In the genomic region with DNA sequence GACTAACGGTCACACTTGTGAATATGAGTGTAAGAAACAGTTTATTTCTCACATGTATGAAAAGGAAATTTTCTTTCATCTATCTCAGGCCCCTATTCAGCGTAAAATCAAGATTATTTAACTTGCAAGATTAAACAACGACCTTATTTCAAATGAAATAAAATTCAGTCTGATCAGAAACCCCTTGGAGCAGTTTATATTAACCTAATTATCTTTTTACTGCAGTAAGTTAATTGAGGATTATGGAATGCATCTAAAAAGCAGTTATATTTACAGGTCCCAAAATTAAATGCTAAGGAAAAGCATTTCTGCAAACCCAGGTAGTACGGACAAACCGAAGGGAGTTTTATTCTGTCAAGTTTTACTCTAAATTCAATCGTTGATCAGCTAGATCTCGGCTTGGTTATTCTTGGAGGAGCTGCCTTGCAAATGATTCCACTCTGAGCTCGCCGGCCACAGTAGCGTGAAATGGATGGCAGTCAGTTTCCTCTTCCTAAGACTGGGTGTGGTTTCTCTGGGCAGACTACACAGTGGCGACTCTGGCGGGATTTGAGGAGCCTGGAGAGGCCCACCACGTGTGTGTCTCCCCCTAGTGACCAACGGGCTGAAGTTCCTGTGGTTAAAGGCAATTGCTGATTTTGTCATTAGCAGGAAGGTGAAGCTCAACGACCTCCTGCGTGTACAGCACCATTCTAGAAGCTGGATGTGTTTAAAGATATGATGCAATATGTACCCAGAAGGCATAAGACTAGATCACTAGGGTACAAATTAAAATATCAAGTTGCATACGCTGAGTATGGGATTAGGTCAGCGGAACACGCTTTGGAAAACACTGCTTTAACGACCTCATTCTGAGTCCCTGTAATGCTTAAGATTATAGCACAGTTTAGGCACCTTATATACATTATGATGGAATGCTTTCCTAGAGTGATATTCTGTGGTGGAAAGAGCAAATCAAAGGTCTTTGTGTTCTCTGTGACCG, we compare ENCODE assay signal across 7 cellular contexts.
DNase-seq lines count a peak whose midpoint lies in the region; ATAC-seq and TF ChIP-seq lines count a peak whose summit lies in the region.

No MANE protein-coding gene starts in this region.

- ATAC-seq in GM18498 (IDR thresholded peaks at IDR 0.05; ENCODE audit: unreplicated experiment) = peak; percentile 79
- ATAC-seq in HG02884 (IDR thresholded peaks at IDR 0.05; ENCODE audit: unreplicated experiment) = peak; percentile 78

- H3K27me3 Mint-ChIP-seq in T-helper 2 cell treated with Interferon-gamma antibody and Interleukin-4, amounts not matched to agents 5 μg/mL and 100 μg/mL, for 36 hours (ENCODE audit: low read depth) = no peaks in the 10 kb centered on the region

- H3K36me3 Mint-ChIP-seq in T-helper 2 cell treated with Interferon-gamma antibody and Interleukin-4, amounts not matched to agents 5 μg/mL and 100 μg/mL, for 36 hours (ENCODE audit: low read depth) = peaks cover 12% of the 10 kb centered on the region

- DNase-seq in NCI-H146 treated with DMSO at 0.1 percent for 48 hours (lab: John Stamatoyannopoulos, UW; ENCODE audit: unreplicated experiment) = peak; percentile 84
- DNase-seq in T-helper 2 cell treated with Interferon-gamma antibody and Interleukin-4, amounts not matched to agents 5 μg/mL and 100 μg/mL, for 36 hours (ENCODE audit: low spot score) = peak; percentile 85
- peak; percentile 96 for DNase-seq in astrocyte of the spinal cord (ENCODE audit: low read depth, low spot score)
- DNase-seq in hypothalamus (lab: John Stamatoyannopoulos, UW) = peak in 50 of 51 donors; percentile 9 to 89 (median 70)
- peak; percentile 71 for DNase-seq in retinal pigment epithelial cell (ENCODE audit: low read depth)

- peak overlapping the region; percentile 65 for H3K4me3 ChIP-seq in astrocyte of the spinal cord (ENCODE audit: low read depth, low read length)
- H3K4me3 ChIP-seq in retinal pigment epithelial cell (ENCODE audit: low read length) = peak overlapping the region; percentile 56

- peaks cover 59% of the 10 kb centered on the region for H3K4me1 Mint-ChIP-seq in T-helper 2 cell treated with Interferon-gamma antibody and Interleukin-4, amounts not matched to agents 5 μg/mL and 100 μg/mL, for 36 hours (ENCODE audit: low read depth)

- H3K4me3 Mint-ChIP-seq in T-helper 2 cell treated with Interferon-gamma antibody and Interleukin-4, amounts not matched to agents 5 μg/mL and 100 μg/mL, for 36 hours = peak overlapping the region; percentile 96

- TF ChIP-seq CTCF in astrocyte of the spinal cord (IDR thresholded peaks at IDR 0.05; ENCODE audit: low read depth, low read length) = peak; percentile 95
- peak; percentile 96 for TF ChIP-seq CTCF in retinal pigment epithelial cell (conservative IDR thresholded peaks at IDR 0.05; ENCODE audit: low read depth, low read length)

- peak overlapping the region; percentile 99 for H3K27ac Mint-ChIP-seq in T-helper 2 cell treated with Interferon-gamma antibody and Interleukin-4, amounts not matched to agents 5 μg/mL and 100 μg/mL, for 36 hours

- in situ Hi-C loops in astrocyte of the spinal cord (cut with HindIII; ENCODE audit: low sequenced_read_pairs) = no loop called here

- H3K9me3 Mint-ChIP-seq in T-helper 2 cell treated with Interferon-gamma antibody and Interleukin-4, amounts not matched to agents 5 μg/mL and 100 μg/mL, for 36 hours = no peaks in the 10 kb centered on the region

Comparison
In these comparisons a context has a peak if more than half of its experiments do, and no peak if none do; other contexts are left out.
1. Peak in every context shown above with its lines: DNase-seq, ATAC-seq and H3K4me3 ChIP-seq.